Comparison of ENCODE assay signal across 25 cellular contexts in the genomic region with DNA sequence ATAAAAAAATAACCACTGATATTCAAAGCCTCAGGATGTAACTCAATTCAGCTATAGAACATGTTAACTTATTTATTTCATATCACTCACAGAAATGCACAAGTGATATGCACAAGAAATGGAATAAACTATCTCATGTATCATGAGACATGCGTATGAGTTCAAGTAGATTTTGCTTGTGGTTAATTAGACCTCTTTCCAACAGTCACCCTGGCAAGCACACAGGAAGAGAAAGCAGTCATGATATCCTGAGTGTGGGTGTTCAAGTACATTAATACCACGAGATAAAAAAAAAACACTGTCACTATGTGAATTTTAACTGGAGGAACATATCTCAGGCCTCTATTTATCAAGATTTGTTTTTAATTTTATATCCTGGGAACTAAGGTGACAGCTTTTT.
"Had no signal": no experiment of that assay in that cellular context is flagged by ENCODE, and none has a peak within 500 bp of the region (broad histone marks: within the 10 kb centered on the region; RNA-seq: fewer than 3 reads in every experiment).

No MANE protein-coding gene starts in this region.

- FAIRE-seq: astrocyte, RCC 7860, TTC549 had no signal

- DNase-seq: activated B cell treated with CpG ODN at 0.5 μM for 24 hours; activated CD4-positive, alpha-beta memory T cell treated with anti-CD3 and anti-CD28 coated beads, Interleukin-2, amount 10 ng/mL, durations not matched to agents 7 days and 5 days; activated CD4-positive, alpha-beta T cell treated with anti-CD3 and anti-CD28 coated beads for 1 hour; activated CD4-positive, alpha-beta T cell treated with anti-CD3 and anti-CD28 coated beads, Interleukin-2, amount 10 ng/mL, durations not matched to agents 24 days and 14 days; activated gamma-delta T cell; activated naive CD4-positive, alpha-beta T cell treated with anti-CD3 and anti-CD28 coated beads for 36 hours; activated T-cell treated with anti-CD3 and anti-CD28 coated beads for 4 hours; activated T-cell treated with anti-CD3 and anti-CD28 coated beads, Interleukin-2, amount 50 U/mL, for 48 hours; amygdala; MG63; NCI-H146; NCI-H187 treated with DMSO at 0.1 percent for 48 hours; NCI-H2081 treated with DMSO at 0.1 percent for 48 hours; NCI-H446; NCI-H524; SHP77 treated with DMSO at 0.1 percent for 48 hours; T-helper 17 cell; T-helper 9 cell had no signal

- H3K36me3 ChIP-seq: MG63 had no signal

- H3K36me3 Mint-ChIP-seq: activated naive CD8-positive, alpha-beta T cell had no signal

- H3K4me3 ChIP-seq: MG63 had no signal

- H3K9me3 ChIP-seq: MG63 had no signal

- H3K4me1 Mint-ChIP-seq: activated B cell treated with CpG ODN at 0.5 μM for 24 hours; activated CD4-positive, alpha-beta memory T cell treated with anti-CD3 and anti-CD28 coated beads, Interleukin-2, amount 10 ng/mL, durations not matched to agents 7 days and 5 days; activated CD4-positive, alpha-beta T cell treated with anti-CD3 and anti-CD28 coated beads, Interleukin-2, amount 10 ng/mL, durations not matched to agents 24 days and 14 days; activated T-helper 17 cell treated with anti-CD3 and anti-CD28 coated beads, Interleukin-2, amount 50 U/mL, for 72 hours; central memory CD8-positive, alpha-beta T cell; T-helper 17 cell had no signal

- H3K9me3 Mint-ChIP-seq: activated B cell treated with CpG ODN at 0.5 μM for 24 hours; activated CD4-positive, alpha-beta memory T cell treated with anti-CD3 and anti-CD28 coated beads, Interleukin-2, amount 10 ng/mL, durations not matched to agents 7 days and 5 days; activated CD4-positive, alpha-beta T cell treated with anti-CD3 and anti-CD28 coated beads, Interleukin-2, amount 10 ng/mL, durations not matched to agents 24 days and 14 days; activated T-helper 17 cell treated with anti-CD3 and anti-CD28 coated beads, Interleukin-2, amount 50 U/mL, for 72 hours had no signal

- H3K27ac Mint-ChIP-seq: activated B cell treated with CpG ODN at 0.5 μM for 24 hours; activated CD4-positive, alpha-beta memory T cell treated with anti-CD3 and anti-CD28 coated beads, Interleukin-2, amount 10 ng/mL, durations not matched to agents 7 days and 5 days; activated CD4-positive, alpha-beta T cell treated with anti-CD3 and anti-CD28 coated beads, Interleukin-2, amount 10 ng/mL, durations not matched to agents 24 days and 14 days; activated naive CD4-positive, alpha-beta T cell treated with anti-CD3 and anti-CD28 coated beads for 36 hours; activated naive CD8-positive, alpha-beta T cell; activated T-helper 17 cell treated with anti-CD3 and anti-CD28 coated beads, Interleukin-2, amount 50 U/mL, for 72 hours; brain; T-helper 17 cell had no signal

- H3K27me3 Mint-ChIP-seq: activated CD4-positive, alpha-beta memory T cell treated with anti-CD3 and anti-CD28 coated beads, Interleukin-2, amount 10 ng/mL, durations not matched to agents 7 days and 5 days; activated CD4-positive, alpha-beta T cell treated with anti-CD3 and anti-CD28 coated beads, Interleukin-2, amount 10 ng/mL, durations not matched to agents 24 days and 14 days; brain; central memory CD8-positive, alpha-beta T cell had no signal

- ATAC-seq: activated T-helper 17 cell treated with anti-CD3 and anti-CD28 coated beads, Interleukin-2, amount 50 U/mL, for 72 hours; T-helper 17 cell had no signal

- H3K4me3 Mint-ChIP-seq: activated B cell treated with CpG ODN at 0.5 μM for 24 hours; activated CD4-positive, alpha-beta memory T cell treated with anti-CD3 and anti-CD28 coated beads, Interleukin-2, amount 10 ng/mL, durations not matched to agents 7 days and 5 days; activated CD4-positive, alpha-beta T cell treated with anti-CD3 and anti-CD28 coated beads, Interleukin-2, amount 10 ng/mL, durations not matched to agents 24 days and 14 days; activated naive CD4-positive, alpha-beta T cell treated with anti-CD3 and anti-CD28 coated beads for 36 hours; activated naive CD8-positive, alpha-beta T cell; activated T-helper 17 cell treated with anti-CD3 and anti-CD28 coated beads, Interleukin-2, amount 50 U/mL, for 72 hours; brain; central memory CD8-positive, alpha-beta T cell; T-helper 17 cell had no signal
